In the genomic region with DNA sequence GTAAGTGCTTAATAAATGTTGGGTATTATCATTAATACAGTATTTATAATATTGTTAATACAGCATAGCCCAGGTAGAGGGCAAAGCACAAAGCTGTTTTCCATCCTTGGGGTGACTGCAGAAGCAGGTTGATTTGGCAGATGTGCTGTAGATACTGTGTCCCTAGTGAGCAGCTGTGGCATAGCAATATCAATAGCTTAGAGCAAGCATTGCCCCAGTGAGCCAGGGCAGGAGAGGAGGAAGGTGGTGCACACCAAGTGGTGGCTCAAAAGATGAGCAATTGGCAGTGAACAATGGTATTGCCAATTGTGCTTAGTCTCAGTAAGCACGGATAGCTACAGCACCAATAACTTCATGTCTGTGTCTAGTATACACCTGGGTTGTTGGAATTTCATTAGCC, we compare ENCODE assay signal across 10 cellular contexts. TPM values are rescaled to one million over a fixed set of nuclear protein-coding genes. Genes with fewer than 3 reads are reported as not detected.
"Had no signal": no experiment of that assay in that cellular context is flagged by ENCODE, and none has a peak within 500 bp of the region (broad histone marks: within the 10 kb centered on the region; RNA-seq: fewer than 3 reads in every experiment).

No MANE protein-coding gene starts in this region.

RNA-seq across cellular contexts. Expression of a gene that starts 25.1 kb away (rescaled TPM):
- total RNA-seq: ascending aorta; chondrocyte; dermis blood vessel endothelial cell; gastrocnemius medialis; lower lobe of right lung; mesothelial cell of epicardium; myocyte; subcutaneous adipose tissue; T-helper 2 cell treated with Interferon-gamma antibody and Interleukin-4, amounts not matched to agents 100 ng/mL and 5 ng/mL, for 36 hours; uterus had no signal
